12 cellular contexts compared by ENCODE assay signal in the genomic region with DNA sequence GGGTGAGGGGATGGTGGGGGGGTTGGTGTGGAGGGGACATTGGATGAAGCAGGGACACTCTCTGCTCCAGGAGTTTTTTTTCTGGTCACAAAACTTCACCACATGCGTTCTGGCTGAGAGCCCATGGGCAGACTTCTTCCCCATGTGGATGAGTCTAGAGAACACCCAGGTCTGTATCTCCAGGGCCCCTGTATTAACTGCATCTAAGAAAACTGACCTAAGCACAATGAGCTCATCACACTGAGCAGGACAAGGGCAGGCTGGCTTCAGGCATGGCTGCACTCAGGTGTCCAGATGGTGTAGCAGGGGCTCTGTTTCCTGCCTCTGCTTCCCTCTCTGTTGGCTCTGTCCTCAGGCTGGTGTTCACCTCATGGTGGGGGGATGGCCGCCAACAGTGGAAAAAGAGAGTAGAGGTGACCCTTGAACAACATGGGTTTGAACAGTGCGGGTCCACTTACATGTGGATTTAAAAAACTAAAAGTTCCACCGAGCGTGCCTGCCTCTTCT.
DNase-seq lines count a peak whose midpoint lies in the region; ATAC-seq and TF ChIP-seq lines count a peak whose summit lies in the region.
"Had no signal": no experiment of that assay in that cellular context is flagged by ENCODE, and none has a peak within 500 bp of the region (broad histone marks: within the 10 kb centered on the region; RNA-seq: fewer than 3 reads in every experiment).

No MANE protein-coding gene starts in this region.

- H4K91ac ChIP-seq in IMR-90 (ENCODE audit: insufficient read depth, low read depth, low read length): no peak overlapping the region

- no peak overlapping the region for H3K27ac Mint-ChIP-seq in osteocyte (ENCODE audit: unreplicated experiment)
- no peak overlapping the region for H3K27ac Mint-ChIP-seq in stimulated activated effector memory CD8-positive, alpha-beta T cell treated with anti-CD3 and anti-CD28 coated beads, Interleukin-12 subunit alpha, Interleukin-12 subunit beta, amount 100 ng/mL, for 72 hours
- H3K27ac Mint-ChIP-seq: CD14-positive monocyte; CD8-positive, alpha-beta T cell had no signal

- no peak overlapping the region for H3K14ac ChIP-seq in IMR-90 (replicated peaks; ENCODE audit: low read depth, low read length)

- H3K9me3 Mint-ChIP-seq in osteocyte (ENCODE audit: unreplicated experiment): peaks cover 5% of the 10 kb centered on the region
- peaks cover 4% of the 10 kb centered on the region for H3K9me3 Mint-ChIP-seq in stimulated activated effector memory CD8-positive, alpha-beta T cell treated with anti-CD3 and anti-CD28 coated beads, Interleukin-12 subunit alpha, Interleukin-12 subunit beta, amount 100 ng/mL, for 72 hours

- peaks cover 4% of the 10 kb centered on the region; the same call in 1 of the 2 replicates for H3K9me1 ChIP-seq in IMR-90 (ENCODE audit: insufficient read depth, low read length)

- H3K4me1 ChIP-seq in IMR-90 (ENCODE audit: control insufficient read depth, insufficient read depth, low read length): peaks cover 13% of the 10 kb centered on the region

- CTCF ChIA-PET in IMR-90 (lab: Yijun Ruan, JAX): no interaction called here

- H3K36me3 ChIP-seq in IMR-90 (ENCODE audit: control insufficient read depth, insufficient read depth, low read length): no peaks in the 10 kb centered on the region

- in situ Hi-C loops in ACHN (cut with HindIII; ENCODE audit: low pct_ligation_motif_present, low pct_unique_long_range_greater_than_20kb, low sequenced_read_pairs): no loop called here
- in situ Hi-C loops in IMR-90 (cut with MboI; ENCODE audit: low sequenced_read_pairs): no loop called here

- peak overlapping the region; percentile 71; the same call in 1 of the 2 replicates for H3K4ac ChIP-seq in IMR-90 (ENCODE audit: low read depth, low read length)

- no peak overlapping the region; the same call in 2 of the 3 replicates for H2BK15ac ChIP-seq in IMR-90 (ENCODE audit: low read depth, low read length)

- DNase-seq in ACHN: peak; percentile 42
- DNase-seq in IMR-90: no peak
- DNase-seq in glomerular visceral epithelial cell (ENCODE audit: extremely low spot score): peak; percentile 88
- peak; percentile 59 for DNase-seq in osteocyte (ENCODE audit: extremely low spot score, unreplicated experiment)
- DNase-seq in NCI-H446 (lab: John Stamatoyannopoulos, UW): no peak
- DNase-seq in stimulated activated effector memory CD8-positive, alpha-beta T cell treated with anti-CD3 and anti-CD28 coated beads, Interleukin-12 subunit alpha, Interleukin-12 subunit beta, amount 100 ng/mL, for 72 hours (ENCODE audit: low spot score in 2 of 2): no peak
- no peak for DNase-seq in SK-N-DZ (ENCODE audit: low spot score)
- DNase-seq: CD8-positive, alpha-beta T cell; COR-L47 had no signal

- H2AK5ac ChIP-seq in IMR-90 (ENCODE audit: low read depth, low read length): peak overlapping the region; percentile 23; the same call in 1 of the 2 replicates

- H2BK120ac ChIP-seq in IMR-90 (ENCODE audit: low read depth, low read length): no peak overlapping the region

- no peak overlapping the region for H4K5ac ChIP-seq in IMR-90 (ENCODE audit: low read depth, low read length)

- no peak for TF ChIP-seq RAD21 in IMR-90 (IDR thresholded peaks at IDR 0.05; ENCODE audit: low read length)

- dilution Hi-C loops in IMR-90 (cut with HindIII; ENCODE audit: low sequenced_read_pairs, unreplicated experiment): no loop called here

- no peak overlapping the region for H3K9ac ChIP-seq in IMR-90 (ENCODE audit: low read depth, low read length)

- ATAC-seq in IMR-90 (ENCODE audit: low read depth): no peak
- ATAC-seq in stimulated activated effector memory CD8-positive, alpha-beta T cell treated with anti-CD3 and anti-CD28 coated beads, Interleukin-12 subunit alpha, Interleukin-12 subunit beta, amount 100 ng/mL, for 72 hours: no peak
- ATAC-seq in HG02970 (IDR thresholded peaks at IDR 0.05; ENCODE audit: low FRiP score, unreplicated experiment): no peak
- ATAC-seq: CD8-positive, alpha-beta T cell; K562 had no signal

- WGBS in IMR-90 (ENCODE audit: extremely low coverage in 2 of 2, insufficient read length in 1 of 2), 2 experiments: no CpG with 5 or more reads among the region's 5 CpGs

- intact Hi-C loops in IMR-90 (cut with micrococcal nuclease): no loop called here

- TF ChIP-seq POLR2A in IMR-90 (IDR thresholded peaks at IDR 0.05; ENCODE audit: low read depth, low read length): no peak

- TF ChIP-seq CTCF in IMR-90 (conservative IDR thresholded peaks at IDR 0.05; ENCODE audit: low read depth, low read length): no peak
- TF ChIP-seq CTCF in osteocyte (IDR thresholded peaks at IDR 0.05): no peak

- H3K18ac ChIP-seq in IMR-90 (ENCODE audit: low read depth, low read length): no peak overlapping the region

- BruUV-seq in IMR-90 (replicated peaks; lab: Mats Ljungman, UMichigan): no TSS peak

- peaks cover 2% of the 10 kb centered on the region; the same call in 1 of the 2 replicates for H3K9me3 ChIP-seq in IMR-90 (ENCODE audit: control insufficient read depth, insufficient read depth, low read length)

- H3K4me3 ChIP-seq in IMR-90 (ENCODE audit: insufficient read depth, low read depth, low read length): no peak overlapping the region
- H3K4me3 ChIP-seq: K562 had no signal

- H3K56ac ChIP-seq in IMR-90 (ENCODE audit: extremely low read depth, insufficient read depth, low read length): no peak overlapping the region; the same call in 1 of the 2 replicates

- no peak overlapping the region for H3K23ac ChIP-seq in IMR-90 (ENCODE audit: low read depth, low read length)

- no peaks in the 10 kb centered on the region for H4K20me1 ChIP-seq in IMR-90 (ENCODE audit: insufficient read depth, low read length)

- H3K4me3 Mint-ChIP-seq in osteocyte (ENCODE audit: unreplicated experiment): no peak overlapping the region
- no peak overlapping the region for H3K4me3 Mint-ChIP-seq in stimulated activated effector memory CD8-positive, alpha-beta T cell treated with anti-CD3 and anti-CD28 coated beads, Interleukin-12 subunit alpha, Interleukin-12 subunit beta, amount 100 ng/mL, for 72 hours
- H3K4me3 Mint-ChIP-seq: CD14-positive monocyte; CD8-positive, alpha-beta T cell had no signal

- no peak overlapping the region for H3K4me2 ChIP-seq in IMR-90 (ENCODE audit: low read depth, low read length)

- no peaks in the 10 kb centered on the region for H3K79me1 ChIP-seq in IMR-90 (ENCODE audit: low read depth in 1 of 2, low read length in 2 of 2)

- H3K27me3 Mint-ChIP-seq in osteocyte (ENCODE audit: unreplicated experiment): no peaks in the 10 kb centered on the region

- H3K36me3 Mint-ChIP-seq in osteocyte (ENCODE audit: unreplicated experiment): no peaks in the 10 kb centered on the region
- H3K36me3 Mint-ChIP-seq in stimulated activated effector memory CD8-positive, alpha-beta T cell treated with anti-CD3 and anti-CD28 coated beads, Interleukin-12 subunit alpha, Interleukin-12 subunit beta, amount 100 ng/mL, for 72 hours: no peaks in the 10 kb centered on the region
- H3K36me3 Mint-ChIP-seq: CD14-positive monocyte; CD8-positive, alpha-beta T cell had no signal

- H3K27me3 ChIP-seq in IMR-90 (ENCODE audit: control insufficient read depth, insufficient read depth, low read length): no peaks in the 10 kb centered on the region

- H3K4me1 Mint-ChIP-seq in osteocyte (ENCODE audit: unreplicated experiment): peaks cover 8% of the 10 kb centered on the region
- no peaks in the 10 kb centered on the region for H3K4me1 Mint-ChIP-seq in stimulated activated effector memory CD8-positive, alpha-beta T cell treated with anti-CD3 and anti-CD28 coated beads, Interleukin-12 subunit alpha, Interleukin-12 subunit beta, amount 100 ng/mL, for 72 hours
- H3K4me1 Mint-ChIP-seq: CD14-positive monocyte had no signal

- no peak overlapping the region for H2AK9ac ChIP-seq in IMR-90 (replicated peaks; ENCODE audit: low read depth, low read length, poor library complexity)

- no peak overlapping the region; a peak in 1 of 4 replicates for H4K8ac ChIP-seq in IMR-90 (ENCODE audit: low read depth in 2 of 2, low read length in 2 of 2)

- POLR2A ChIA-PET in IMR-90 (lab: Charles Lee; ENCODE audit: unreplicated experiment): no interaction called here

- H3K27ac ChIP-seq in IMR-90 (ENCODE audit: insufficient read depth, low read length): no peak overlapping the region

- H2AFZ ChIP-seq in IMR-90 (replicated peaks; ENCODE audit: low read length, poor library complexity): peak overlapping the region; percentile 26

- H2BK20ac ChIP-seq in IMR-90 (ENCODE audit: low read depth, low read length): peak overlapping the region; percentile 53; the same call in 1 of the 2 replicates

- no peak overlapping the region for H2BK5ac ChIP-seq in IMR-90 (ENCODE audit: low read depth, low read length, poor library complexity, severe bottlenecking)

TF ChIP-seq in IMR-90, 13 proteins besides CTCF, POLR2A, EP300 and RAD21:
- no peak for TF ChIP-seq BHLHE40 (IDR thresholded peaks at IDR 0.05; ENCODE audit: low read depth, low read length)
- no peak for TF ChIP-seq FOS (IDR thresholded peaks at IDR 0.05; ENCODE audit: low read depth, low read length)
- TF ChIP-seq CHD1 (IDR thresholded peaks at IDR 0.05; ENCODE audit: low read depth, low read length): no peak
- no peak for TF ChIP-seq SMC3 (IDR thresholded peaks at IDR 0.05; ENCODE audit: low read depth, low read length)
- no peak for TF ChIP-seq MAZ (IDR thresholded peaks at IDR 0.05; ENCODE audit: borderline replicate concordance, low read depth, low read length)
- TF ChIP-seq MXI1 (IDR thresholded peaks at IDR 0.05; ENCODE audit: borderline replicate concordance, low read depth, low read length): no peak
- no peak for TF ChIP-seq MAFK (IDR thresholded peaks at IDR 0.05; ENCODE audit: low read depth, low read length)
- no peak for TF ChIP-seq NFE2L2 (IDR thresholded peaks at IDR 0.05; ENCODE audit: low read depth, low read length)

Comparison
In these comparisons a context has a peak if more than half of its experiments do, and no peak if none do; other contexts are left out.
1. DNase-seq: peak in ACHN (single experiment), glomerular visceral epithelial cell (single experiment) and osteocyte (single experiment); none in IMR-90 (single experiment), NCI-H446 (0 of 2), stimulated activated effector memory CD8-positive, alpha-beta T cell treated with anti-CD3 and anti-CD28 coated beads, Interleukin-12 subunit alpha, Interleukin-12 subunit beta, amount 100 ng/mL, for 72 hours (0 of 2) and SK-N-DZ (single experiment).